In the genomic region with DNA sequence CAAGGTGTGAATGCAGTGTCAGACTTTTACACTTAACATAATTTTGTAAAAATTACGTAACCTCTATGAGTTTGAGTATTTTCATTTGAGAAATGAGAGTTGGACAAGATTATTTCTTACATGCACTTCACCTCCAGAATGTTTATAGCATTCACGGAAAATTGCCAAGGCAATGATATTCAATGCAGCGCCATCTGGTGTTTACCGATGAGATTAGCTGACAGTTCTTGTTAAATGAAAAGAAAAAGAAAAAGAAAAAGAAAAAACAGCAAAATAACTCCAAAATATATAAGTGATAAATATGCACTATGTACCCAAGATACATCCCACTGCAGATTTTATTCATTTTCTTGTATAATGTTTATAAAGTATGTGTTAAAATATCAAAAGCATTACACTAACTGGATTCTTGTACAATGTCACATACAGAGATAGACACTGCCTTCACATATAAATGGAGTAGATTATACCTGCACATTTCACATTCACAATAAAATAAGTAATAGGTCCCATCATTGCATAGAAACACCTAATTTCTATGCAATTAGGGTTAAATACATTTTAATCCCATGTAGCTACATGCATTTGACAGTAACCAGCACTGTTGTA, we compare ENCODE assay signal across 8 cellular contexts.
DNase-seq lines count a peak whose midpoint lies in the region; ATAC-seq and TF ChIP-seq lines count a peak whose summit lies in the region.

No MANE protein-coding gene starts in this region.

- POLR2A ChIA-PET in Caco-2 (lab: Charles Lee), result no interaction called here

- no peaks in the 10 kb centered on the region for H3K36me3 Mint-ChIP-seq in Caco-2 (ENCODE audit: insufficient read depth, unreplicated experiment)

- no peaks in the 10 kb centered on the region for H3K27me3 Mint-ChIP-seq in Caco-2 (ENCODE audit: insufficient read depth, unreplicated experiment)

- no peaks in the 10 kb centered on the region for H3K27me3 ChIP-seq in Caco-2 (replicated peaks; ENCODE audit: control insufficient read depth, insufficient read depth, low read length)
- no peaks in the 10 kb centered on the region for H3K27me3 ChIP-seq in ascending aorta
- H3K27me3 ChIP-seq in right lobe of liver, result no peaks in the 10 kb centered on the region

- H3K9me3 ChIP-seq in Caco-2 (no peaks in the 10 kb centered on the region), ascending aorta (no peaks in the 10 kb centered on the region), right lobe of liver (no peaks in the 10 kb centered on the region)

- peaks cover 10% of the 10 kb centered on the region for H3K9me3 Mint-ChIP-seq in Caco-2 (ENCODE audit: unreplicated experiment)

- no peaks in the 10 kb centered on the region for H3K4me1 ChIP-seq in Caco-2
- no peaks in the 10 kb centered on the region for H3K4me1 ChIP-seq in ascending aorta
- no peaks in the 10 kb centered on the region for H3K4me1 ChIP-seq in right lobe of liver

- TF ChIP-seq CTCF in Caco-2 (IDR thresholded peaks at IDR 0.05; ENCODE audit: insufficient read depth in 1 of 2, low read depth in 1 of 2, low read length in 1 of 2, severe bottlenecking in 1 of 2, unreplicated experiment in 1 of 2), result peak; percentile 81 to 87
- TF ChIP-seq CTCF in ascending aorta (IDR thresholded peaks at IDR 0.05), result peak in 2 of 3 experiments; percentile 43 to 65
- TF ChIP-seq CTCF in right lobe of liver (IDR thresholded peaks at IDR 0.05), result peak; percentile 48 to 73 (median 70)

- H3K4me3 Mint-ChIP-seq in Caco-2 (ENCODE audit: unreplicated experiment), result no peak overlapping the region

- intact Hi-C loops in Caco-2 (cut with micrococcal nuclease; ENCODE audit: unreplicated experiment), result loop anchor here (1.0 to 10.0 kb wide), 9 partner anchors 86 to 1000 kb away; no protein-coding TSS in a partner anchor
- intact Hi-C loops in ascending aorta (cut with DNase I), result no loop called here
- intact Hi-C loops in right lobe of liver (cut with DNase I), result no loop called here

- no peak for TF ChIP-seq POLR2A in right lobe of liver (IDR thresholded peaks at IDR 0.05)

- peaks cover 6% of the 10 kb centered on the region for H3K4me1 Mint-ChIP-seq in Caco-2 (ENCODE audit: low read depth, unreplicated experiment)

- 6% methylated on average over 4 of the region's 4 CpGs for WGBS in right lobe of liver (ENCODE audit: insufficient coverage, low coverage, low lambda C conversion rate, missing lambda C conversion rate)

- H3K36me3 ChIP-seq in Caco-2 (ENCODE audit: control insufficient read depth, insufficient read depth, low read length) (no peaks in the 10 kb centered on the region), ascending aorta (no peaks in the 10 kb centered on the region), right lobe of liver (no peaks in the 10 kb centered on the region)

- H3K27ac Mint-ChIP-seq in Caco-2 (ENCODE audit: unreplicated experiment), result no peak overlapping the region

- BruUV-seq in Caco-2 (replicated peaks; lab: Mats Ljungman, UMichigan), result no TSS peak

- no peak overlapping the region for H3K4me3 ChIP-seq in Caco-2 (ENCODE audit: low read depth, low read length)
- peak overlapping the region in 1 of 2 donors; percentile 21 for H3K4me3 ChIP-seq in ascending aorta
- H3K4me3 ChIP-seq in right lobe of liver, result no peak overlapping the region

- DNase-seq in Caco-2, result peak; percentile 50 to 59
- DNase-seq in NCI-H1105 treated with DMSO at 0.1 percent for 48 hours (lab: John Stamatoyannopoulos, UW), result peak; percentile 29
- no peak for DNase-seq in ascending aorta (ENCODE audit: low spot score in 2 of 2)
- no peak for DNase-seq in right lobe of liver
- no peak for DNase-seq in activated CD4-positive, CD25-positive, alpha-beta regulatory T cell (lab: John Stamatoyannopoulos, UW)
- DNase-seq in T1000 (lab: John Stamatoyannopoulos, UW), result no peak

- no peak overlapping the region for H3K27ac ChIP-seq in ascending aorta
- H3K27ac ChIP-seq in right lobe of liver, result no peak overlapping the region

- CTCF ChIA-PET in Caco-2 (lab: Charles Lee), result interaction anchor here (0.7 to 1.5 kb wide), 2 partner anchors 201 to 374 kb away, joined by 4 read pairs; no protein-coding TSS in a partner anchor

- ATAC-seq in GM19463 (IDR thresholded peaks at IDR 0.05; ENCODE audit: unreplicated experiment) (peak; percentile 48), right lobe of liver (peak in 3 of 4 donors; percentile 47 to 56 (median 48)), HG02973 (IDR thresholded peaks at IDR 0.05; ENCODE audit: unreplicated experiment) (no peak)

Comparison
In these comparisons a context has a peak if more than half of its experiments do, and no peak if none do; other contexts are left out.
1. DNase-seq: peak in Caco-2 (2 of 2) and NCI-H1105 treated with DMSO at 0.1 percent for 48 hours (single experiment); none in ascending aorta (0 of 2), right lobe of liver (0 of 3), activated CD4-positive, CD25-positive, alpha-beta regulatory T cell (0 of 4) and T1000 (single experiment).
2. Peak in every context shown above with its lines, with median percentiles within 50 percentile points of each other: CTCF ChIP-seq.